In the genomic region with DNA sequence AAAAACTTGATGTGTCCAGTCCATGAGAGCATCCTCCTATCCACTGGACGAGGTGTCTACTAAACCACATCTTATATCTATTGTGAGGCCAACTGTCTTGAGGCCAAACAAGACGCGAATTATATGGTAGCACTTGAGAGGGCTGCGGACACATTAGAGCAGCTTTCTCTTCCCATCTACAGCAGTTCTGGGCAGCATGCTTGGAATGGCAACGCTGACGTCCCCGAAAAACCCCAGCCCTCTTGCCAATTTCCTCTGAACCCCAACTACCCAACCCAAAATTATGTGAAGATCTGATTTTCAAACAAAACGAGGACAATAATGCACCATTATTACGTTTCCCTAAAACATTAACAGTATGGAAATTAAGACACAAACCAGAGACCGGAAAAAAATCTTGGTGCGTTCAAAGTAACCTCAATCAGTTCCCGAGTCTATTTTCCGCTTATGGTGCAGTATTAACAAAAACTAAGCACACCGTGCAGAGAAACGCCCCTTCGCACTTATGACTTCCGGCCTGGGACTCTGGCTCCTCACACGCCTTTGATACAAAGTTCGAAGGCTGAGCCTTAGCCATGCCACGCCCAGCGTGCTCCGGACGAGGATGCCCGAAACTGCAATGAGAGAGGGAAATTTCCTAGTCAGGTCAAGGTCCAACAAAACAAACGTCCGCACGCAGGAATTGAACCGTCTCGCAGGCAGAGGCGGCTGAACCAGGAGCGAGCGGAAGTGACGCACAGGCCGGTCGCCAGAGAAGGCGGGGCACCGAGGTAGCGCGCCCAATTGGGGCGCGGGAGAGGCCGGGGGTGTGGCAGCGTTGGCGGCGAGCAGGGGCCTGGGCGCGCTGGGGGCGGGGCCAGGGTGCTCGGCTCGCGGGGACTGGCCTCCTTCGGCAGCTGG, we compare ENCODE assay signal across 1 cellular context.
TF ChIP-seq lines count a peak whose summit lies in the region.

No MANE protein-coding gene starts in this region.

TF ChIP-seq in GM12878, 131 proteins besides CTCF, POLR2A, EP300 and RAD21 (continued from another document and continues in another):
- TF ChIP-seq CHD4 (IDR thresholded peaks at IDR 0.05), result no peak
- no peak for TF ChIP-seq JUNB (IDR thresholded peaks at IDR 0.05)
- no peak for TF ChIP-seq ZNF217 (IDR thresholded peaks at IDR 0.05)
- 0 out of 2 replicates have a peak, but pooled peaks have one; percentile 21 for TF ChIP-seq ESRRA (IDR thresholded peaks at IDR 0.05; ENCODE audit: low read length)
- no peak for TF ChIP-seq SIX5 (IDR thresholded peaks at IDR 0.05; ENCODE audit: low read depth, low read length, severe bottlenecking)
- peak; percentile 12; the same call in 1 of the 2 replicates for TF ChIP-seq RUNX3 (IDR thresholded peaks at IDR 0.05; ENCODE audit: low read length)
- TF ChIP-seq ETV6 (conservative IDR thresholded peaks at IDR 0.05 in 1 of 2, IDR thresholded peaks at IDR 0.05 in 1 of 2; ENCODE audit: borderline replicate concordance in 1 of 2, low read depth in 1 of 2), result no peak; a peak in 1 of 4 replicates
- TF ChIP-seq, protein P1, sequence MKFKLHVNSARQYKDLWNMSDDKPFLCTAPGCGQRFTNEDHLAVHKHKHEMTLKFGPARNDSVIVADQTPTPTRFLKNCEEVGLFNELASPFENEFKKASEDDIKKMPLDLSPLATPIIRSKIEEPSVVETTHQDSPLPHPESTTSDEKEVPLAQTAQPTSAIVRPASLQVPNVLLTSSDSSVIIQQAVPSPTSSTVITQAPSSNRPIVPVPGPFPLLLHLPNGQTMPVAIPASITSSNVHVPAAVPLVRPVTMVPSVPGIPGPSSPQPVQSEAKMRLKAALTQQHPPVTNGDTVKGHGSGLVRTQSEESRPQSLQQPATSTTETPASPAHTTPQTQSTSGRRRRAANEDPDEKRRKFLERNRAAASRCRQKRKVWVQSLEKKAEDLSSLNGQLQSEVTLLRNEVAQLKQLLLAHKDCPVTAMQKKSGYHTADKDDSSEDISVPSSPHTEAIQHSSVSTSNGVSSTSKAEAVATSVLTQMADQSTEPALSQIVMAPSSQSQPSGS (IDR thresholded peaks at IDR 0.05; ENCODE audit: low read length), result 0 out of 2 replicates have a peak, but pooled peaks have one; percentile 35
- TF ChIP-seq RELA (IDR thresholded peaks at IDR 0.05; ENCODE audit: borderline replicate concordance, partially characterized antibody), result no peak
- TF ChIP-seq, protein P2, sequence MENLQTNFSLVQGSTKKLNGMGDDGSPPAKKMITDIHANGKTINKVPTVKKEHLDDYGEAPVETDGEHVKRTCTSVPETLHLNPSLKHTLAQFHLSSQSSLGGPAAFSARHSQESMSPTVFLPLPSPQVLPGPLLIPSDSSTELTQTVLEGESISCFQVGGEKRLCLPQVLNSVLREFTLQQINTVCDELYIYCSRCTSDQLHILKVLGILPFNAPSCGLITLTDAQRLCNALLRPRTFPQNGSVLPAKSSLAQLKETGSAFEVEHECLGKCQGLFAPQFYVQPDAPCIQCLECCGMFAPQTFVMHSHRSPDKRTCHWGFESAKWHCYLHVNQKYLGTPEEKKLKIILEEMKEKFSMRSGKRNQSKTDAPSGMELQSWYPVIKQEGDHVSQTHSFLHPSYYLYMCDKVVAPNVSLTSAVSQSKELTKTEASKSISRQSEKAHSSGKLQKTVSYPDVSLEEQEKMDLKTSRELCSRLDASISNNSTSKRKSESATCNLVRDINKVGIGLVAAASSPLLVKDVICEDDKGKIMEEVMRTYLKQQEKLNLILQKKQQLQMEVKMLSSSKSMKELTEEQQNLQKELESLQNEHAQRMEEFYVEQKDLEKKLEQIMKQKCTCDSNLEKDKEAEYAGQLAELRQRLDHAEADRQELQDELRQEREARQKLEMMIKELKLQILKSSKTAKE (IDR thresholded peaks at IDR 0.05; ENCODE audit: low read depth, poor library complexity, severe bottlenecking), result peak; percentile 37
- 0 out of 2 replicates have a peak, but pooled peaks have one; percentile 73 for TF ChIP-seq SIN3A (IDR thresholded peaks at IDR 0.05; ENCODE audit: low read depth, low read length)
- TF ChIP-seq YBX1 (IDR thresholded peaks at IDR 0.05), result no peak
- no peak for TF ChIP-seq SMAD1 (IDR thresholded peaks at IDR 0.05; ENCODE audit: low read depth, partially characterized antibody)
- 0 out of 2 replicates have a peak, but pooled peaks have one; percentile 7 for TF ChIP-seq YY1 (IDR thresholded peaks at IDR 0.05; ENCODE audit: low read depth, low read length)
- TF ChIP-seq, protein P3, sequence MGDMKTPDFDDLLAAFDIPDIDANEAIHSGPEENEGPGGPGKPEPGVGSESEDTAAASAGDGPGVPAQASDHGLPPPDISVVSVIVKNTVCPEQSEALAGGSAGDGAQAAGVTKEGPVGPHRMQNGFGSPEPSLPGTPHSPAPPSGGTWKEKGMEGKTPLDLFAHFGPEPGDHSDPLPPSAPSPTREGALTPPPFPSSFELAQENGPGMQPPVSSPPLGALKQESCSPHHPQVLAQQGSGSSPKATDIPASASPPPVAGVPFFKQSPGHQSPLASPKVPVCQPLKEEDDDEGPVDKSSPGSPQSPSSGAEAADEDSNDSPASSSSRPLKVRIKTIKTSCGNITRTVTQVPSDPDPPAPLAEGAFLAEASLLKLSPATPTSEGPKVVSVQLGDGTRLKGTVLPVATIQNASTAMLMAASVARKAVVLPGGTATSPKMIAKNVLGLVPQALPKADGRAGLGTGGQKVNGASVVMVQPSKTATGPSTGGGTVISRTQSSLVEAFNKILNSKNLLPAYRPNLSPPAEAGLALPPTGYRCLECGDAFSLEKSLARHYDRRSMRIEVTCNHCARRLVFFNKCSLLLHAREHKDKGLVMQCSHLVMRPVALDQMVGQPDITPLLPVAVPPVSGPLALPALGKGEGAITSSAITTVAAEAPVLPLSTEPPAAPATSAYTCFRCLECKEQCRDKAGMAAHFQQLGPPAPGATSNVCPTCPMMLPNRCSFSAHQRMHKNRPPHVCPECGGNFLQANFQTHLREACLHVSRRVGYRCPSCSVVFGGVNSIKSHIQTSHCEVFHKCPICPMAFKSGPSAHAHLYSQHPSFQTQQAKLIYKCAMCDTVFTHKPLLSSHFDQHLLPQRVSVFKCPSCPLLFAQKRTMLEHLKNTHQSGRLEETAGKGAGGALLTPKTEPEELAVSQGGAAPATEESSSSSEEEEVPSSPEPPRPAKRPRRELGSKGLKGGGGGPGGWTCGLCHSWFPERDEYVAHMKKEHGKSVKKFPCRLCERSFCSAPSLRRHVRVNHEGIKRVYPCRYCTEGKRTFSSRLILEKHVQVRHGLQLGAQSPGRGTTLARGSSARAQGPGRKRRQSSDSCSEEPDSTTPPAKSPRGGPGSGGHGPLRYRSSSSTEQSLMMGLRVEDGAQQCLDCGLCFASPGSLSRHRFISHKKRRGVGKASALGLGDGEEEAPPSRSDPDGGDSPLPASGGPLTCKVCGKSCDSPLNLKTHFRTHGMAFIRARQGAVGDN (IDR thresholded peaks at IDR 0.05), result peak; percentile 85
- TF ChIP-seq, protein P4, sequence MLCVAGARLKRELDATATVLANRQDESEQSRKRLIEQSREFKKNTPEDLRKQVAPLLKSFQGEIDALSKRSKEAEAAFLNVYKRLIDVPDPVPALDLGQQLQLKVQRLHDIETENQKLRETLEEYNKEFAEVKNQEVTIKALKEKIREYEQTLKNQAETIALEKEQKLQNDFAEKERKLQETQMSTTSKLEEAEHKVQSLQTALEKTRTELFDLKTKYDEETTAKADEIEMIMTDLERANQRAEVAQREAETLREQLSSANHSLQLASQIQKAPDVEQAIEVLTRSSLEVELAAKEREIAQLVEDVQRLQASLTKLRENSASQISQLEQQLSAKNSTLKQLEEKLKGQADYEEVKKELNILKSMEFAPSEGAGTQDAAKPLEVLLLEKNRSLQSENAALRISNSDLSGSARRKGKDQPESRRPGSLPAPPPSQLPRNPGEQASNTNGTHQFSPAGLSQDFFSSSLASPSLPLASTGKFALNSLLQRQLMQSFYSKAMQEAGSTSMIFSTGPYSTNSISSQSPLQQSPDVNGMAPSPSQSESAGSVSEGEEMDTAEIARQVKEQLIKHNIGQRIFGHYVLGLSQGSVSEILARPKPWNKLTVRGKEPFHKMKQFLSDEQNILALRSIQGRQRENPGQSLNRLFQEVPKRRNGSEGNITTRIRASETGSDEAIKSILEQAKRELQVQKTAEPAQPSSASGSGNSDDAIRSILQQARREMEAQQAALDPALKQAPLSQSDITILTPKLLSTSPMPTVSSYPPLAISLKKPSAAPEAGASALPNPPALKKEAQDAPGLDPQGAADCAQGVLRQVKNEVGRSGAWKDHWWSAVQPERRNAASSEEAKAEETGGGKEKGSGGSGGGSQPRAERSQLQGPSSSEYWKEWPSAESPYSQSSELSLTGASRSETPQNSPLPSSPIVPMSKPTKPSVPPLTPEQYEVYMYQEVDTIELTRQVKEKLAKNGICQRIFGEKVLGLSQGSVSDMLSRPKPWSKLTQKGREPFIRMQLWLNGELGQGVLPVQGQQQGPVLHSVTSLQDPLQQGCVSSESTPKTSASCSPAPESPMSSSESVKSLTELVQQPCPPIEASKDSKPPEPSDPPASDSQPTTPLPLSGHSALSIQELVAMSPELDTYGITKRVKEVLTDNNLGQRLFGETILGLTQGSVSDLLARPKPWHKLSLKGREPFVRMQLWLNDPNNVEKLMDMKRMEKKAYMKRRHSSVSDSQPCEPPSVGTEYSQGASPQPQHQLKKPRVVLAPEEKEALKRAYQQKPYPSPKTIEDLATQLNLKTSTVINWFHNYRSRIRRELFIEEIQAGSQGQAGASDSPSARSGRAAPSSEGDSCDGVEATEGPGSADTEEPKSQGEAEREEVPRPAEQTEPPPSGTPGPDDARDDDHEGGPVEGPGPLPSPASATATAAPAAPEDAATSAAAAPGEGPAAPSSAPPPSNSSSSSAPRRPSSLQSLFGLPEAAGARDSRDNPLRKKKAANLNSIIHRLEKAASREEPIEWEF (IDR thresholded peaks at IDR 0.05; ENCODE audit: insufficient replicate concordance, low read depth, low read length), result no peak
- no peak for TF ChIP-seq POLR2AphosphoS2 (IDR thresholded peaks at IDR 0.05; ENCODE audit: low read depth, low read length)
- TF ChIP-seq, protein P5, sequence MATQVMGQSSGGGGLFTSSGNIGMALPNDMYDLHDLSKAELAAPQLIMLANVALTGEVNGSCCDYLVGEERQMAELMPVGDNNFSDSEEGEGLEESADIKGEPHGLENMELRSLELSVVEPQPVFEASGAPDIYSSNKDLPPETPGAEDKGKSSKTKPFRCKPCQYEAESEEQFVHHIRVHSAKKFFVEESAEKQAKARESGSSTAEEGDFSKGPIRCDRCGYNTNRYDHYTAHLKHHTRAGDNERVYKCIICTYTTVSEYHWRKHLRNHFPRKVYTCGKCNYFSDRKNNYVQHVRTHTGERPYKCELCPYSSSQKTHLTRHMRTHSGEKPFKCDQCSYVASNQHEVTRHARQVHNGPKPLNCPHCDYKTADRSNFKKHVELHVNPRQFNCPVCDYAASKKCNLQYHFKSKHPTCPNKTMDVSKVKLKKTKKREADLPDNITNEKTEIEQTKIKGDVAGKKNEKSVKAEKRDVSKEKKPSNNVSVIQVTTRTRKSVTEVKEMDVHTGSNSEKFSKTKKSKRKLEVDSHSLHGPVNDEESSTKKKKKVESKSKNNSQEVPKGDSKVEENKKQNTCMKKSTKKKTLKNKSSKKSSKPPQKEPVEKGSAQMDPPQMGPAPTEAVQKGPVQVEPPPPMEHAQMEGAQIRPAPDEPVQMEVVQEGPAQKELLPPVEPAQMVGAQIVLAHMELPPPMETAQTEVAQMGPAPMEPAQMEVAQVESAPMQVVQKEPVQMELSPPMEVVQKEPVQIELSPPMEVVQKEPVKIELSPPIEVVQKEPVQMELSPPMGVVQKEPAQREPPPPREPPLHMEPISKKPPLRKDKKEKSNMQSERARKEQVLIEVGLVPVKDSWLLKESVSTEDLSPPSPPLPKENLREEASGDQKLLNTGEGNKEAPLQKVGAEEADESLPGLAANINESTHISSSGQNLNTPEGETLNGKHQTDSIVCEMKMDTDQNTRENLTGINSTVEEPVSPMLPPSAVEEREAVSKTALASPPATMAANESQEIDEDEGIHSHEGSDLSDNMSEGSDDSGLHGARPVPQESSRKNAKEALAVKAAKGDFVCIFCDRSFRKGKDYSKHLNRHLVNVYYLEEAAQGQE (IDR thresholded peaks at IDR 0.05; ENCODE audit: low read depth, low read length), result no peak
- peak; percentile 32 for TF ChIP-seq SP1 (IDR thresholded peaks at IDR 0.05; ENCODE audit: low read depth, low read length)
- 0 out of 2 replicates have a peak, but pooled peaks have one; percentile 15 for TF ChIP-seq TBL1XR1 (IDR thresholded peaks at IDR 0.05; ENCODE audit: low read depth, low read length)
- TF ChIP-seq NFIC (IDR thresholded peaks at IDR 0.05; ENCODE audit: low read depth, low read length), result no peak; the same call in 1 of the 2 replicates
- TF ChIP-seq FOXM1 (IDR thresholded peaks at IDR 0.05; ENCODE audit: low read depth, low read length), result 0 out of 2 replicates have a peak, but pooled peaks have one; percentile 50
- TF ChIP-seq, protein P6, sequence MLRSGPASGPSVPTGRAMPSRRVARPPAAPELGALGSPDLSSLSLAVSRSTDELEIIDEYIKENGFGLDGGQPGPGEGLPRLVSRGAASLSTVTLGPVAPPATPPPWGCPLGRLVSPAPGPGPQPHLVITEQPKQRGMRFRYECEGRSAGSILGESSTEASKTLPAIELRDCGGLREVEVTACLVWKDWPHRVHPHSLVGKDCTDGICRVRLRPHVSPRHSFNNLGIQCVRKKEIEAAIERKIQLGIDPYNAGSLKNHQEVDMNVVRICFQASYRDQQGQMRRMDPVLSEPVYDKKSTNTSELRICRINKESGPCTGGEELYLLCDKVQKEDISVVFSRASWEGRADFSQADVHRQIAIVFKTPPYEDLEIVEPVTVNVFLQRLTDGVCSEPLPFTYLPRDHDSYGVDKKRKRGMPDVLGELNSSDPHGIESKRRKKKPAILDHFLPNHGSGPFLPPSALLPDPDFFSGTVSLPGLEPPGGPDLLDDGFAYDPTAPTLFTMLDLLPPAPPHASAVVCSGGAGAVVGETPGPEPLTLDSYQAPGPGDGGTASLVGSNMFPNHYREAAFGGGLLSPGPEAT (IDR thresholded peaks at IDR 0.05; ENCODE audit: low read depth), result peak; percentile 57; the same call in 1 of the 2 replicates
- no peak for TF ChIP-seq ZNF274 (IDR thresholded peaks at IDR 0.05; ENCODE audit: insufficient read depth, insufficient read length)
- TF ChIP-seq, protein P7, sequence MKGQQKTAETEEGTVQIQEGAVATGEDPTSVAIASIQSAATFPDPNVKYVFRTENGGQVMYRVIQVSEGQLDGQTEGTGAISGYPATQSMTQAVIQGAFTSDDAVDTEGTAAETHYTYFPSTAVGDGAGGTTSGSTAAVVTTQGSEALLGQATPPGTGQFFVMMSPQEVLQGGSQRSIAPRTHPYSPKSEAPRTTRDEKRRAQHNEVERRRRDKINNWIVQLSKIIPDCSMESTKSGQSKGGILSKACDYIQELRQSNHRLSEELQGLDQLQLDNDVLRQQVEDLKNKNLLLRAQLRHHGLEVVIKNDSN (IDR thresholded peaks at IDR 0.05; ENCODE audit: borderline replicate concordance, extremely low read length, insufficient read depth, low read depth, low read length), result no peak
- TF ChIP-seq, protein P8, sequence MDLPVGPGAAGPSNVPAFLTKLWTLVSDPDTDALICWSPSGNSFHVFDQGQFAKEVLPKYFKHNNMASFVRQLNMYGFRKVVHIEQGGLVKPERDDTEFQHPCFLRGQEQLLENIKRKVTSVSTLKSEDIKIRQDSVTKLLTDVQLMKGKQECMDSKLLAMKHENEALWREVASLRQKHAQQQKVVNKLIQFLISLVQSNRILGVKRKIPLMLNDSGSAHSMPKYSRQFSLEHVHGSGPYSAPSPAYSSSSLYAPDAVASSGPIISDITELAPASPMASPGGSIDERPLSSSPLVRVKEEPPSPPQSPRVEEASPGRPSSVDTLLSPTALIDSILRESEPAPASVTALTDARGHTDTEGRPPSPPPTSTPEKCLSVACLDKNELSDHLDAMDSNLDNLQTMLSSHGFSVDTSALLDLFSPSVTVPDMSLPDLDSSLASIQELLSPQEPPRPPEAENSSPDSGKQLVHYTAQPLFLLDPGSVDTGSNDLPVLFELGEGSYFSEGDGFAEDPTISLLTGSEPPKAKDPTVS (IDR thresholded peaks at IDR 0.05; ENCODE audit: low read depth, low read length), result no peak
- TF ChIP-seq EZH2 (IDR thresholded peaks at IDR 0.05; ENCODE audit: borderline replicate concordance, control insufficient read depth, low read depth, low read length), result no peak
- TF ChIP-seq PAX5 (IDR thresholded peaks at IDR 0.05; ENCODE audit: borderline replicate concordance, low read depth, low read length), result no peak
- TF ChIP-seq CBX5 (IDR thresholded peaks at IDR 0.05; ENCODE audit: low read depth), result no peak
